Comparison of ENCODE assay signal across 8 cellular contexts in genomic region chr3:13016083-13016725, GRCh38. TPM values are rescaled to one million over a fixed set of nuclear protein-coding genes. Genes with fewer than 3 reads are reported as not detected.
DNase-seq lines count a peak whose midpoint lies in the region; ATAC-seq and TF ChIP-seq lines count a peak whose summit lies in the region.

No MANE protein-coding gene starts in this region.

- intact Hi-C loops in esophagus squamous epithelium (cut with DNase I) (no loop called here), spleen (cut with DNase I; ENCODE audit: low total_unique reads) (no loop called here)

- no peaks in the 10 kb centered on the region for H3K36me3 ChIP-seq in esophagus squamous epithelium
- peaks cover 0 to 4% (median 0%) of the 10 kb centered on the region in 6 donors for H3K36me3 ChIP-seq in spleen

- peak overlapping the region; percentile 86 to 96 (median 92) for H3K4me3 Mint-ChIP-seq in IgD-negative memory B cell

- H3K27me3 ChIP-seq in esophagus squamous epithelium (peaks cover 0 to 28% (median 0%) of the 10 kb centered on the region in 4 donors), spleen (replicated peaks in 1 of 7) (no peaks in the 10 kb centered on the region)

- H3K4me1 ChIP-seq in esophagus squamous epithelium, result peaks cover 24 to 66% (median 43%) of the 10 kb centered on the region in 3 donors
- H3K4me1 ChIP-seq in spleen, result peaks cover 70 to 97% (median 91%) of the 10 kb centered on the region in 6 donors

- no peak for TF ChIP-seq CTCF in esophagus squamous epithelium (IDR thresholded peaks at IDR 0.05)
- TF ChIP-seq CTCF in spleen (IDR thresholded peaks at IDR 0.05 in 8 of 11, conservative IDR thresholded peaks at IDR 0.05 in 3 of 11), result peak in 1 of 11 experiments; percentile 12

- H3K9me3 ChIP-seq in esophagus squamous epithelium (no peaks in the 10 kb centered on the region), spleen (no peaks in the 10 kb centered on the region)

- peak overlapping the region; percentile 77 to 92 (median 82) for H3K27ac ChIP-seq in esophagus squamous epithelium
- peak overlapping the region; percentile 83 to 99 (median 97) for H3K27ac ChIP-seq in spleen

- peak; percentile 31 for ATAC-seq in GM19467 (IDR thresholded peaks at IDR 0.05; ENCODE audit: unreplicated experiment)
- ATAC-seq in GM18861 (IDR thresholded peaks at IDR 0.05; ENCODE audit: unreplicated experiment), result no peak

- peaks cover 49 to 60% (median 57%) of the 10 kb centered on the region in 3 donors for H3K4me1 Mint-ChIP-seq in IgD-negative memory B cell

- peak; percentile 6 for DNase-seq in DMS 273 treated with DMSO at 0.1 percent for 48 hours (lab: John Stamatoyannopoulos, UW)
- DNase-seq in activated CD4-positive, CD25-positive, alpha-beta regulatory T cell treated with anti-CD3 and anti-CD28 coated beads, Interleukin-2, amount 50 U/mL, for 16 hours (ENCODE audit: low read depth, low spot score), result peak; percentile 16
- no peak for DNase-seq in esophagus squamous epithelium (lab: John Stamatoyannopoulos, UW)
- DNase-seq in spleen, result peak; percentile 93
- no peak for DNase-seq in OCI-M1 (lab: John Stamatoyannopoulos, UW)

- H3K4me3 ChIP-seq in esophagus squamous epithelium (peak overlapping the region in 3 of 4 donors; percentile 3 to 54 (median 35)), spleen (peak overlapping the region in 7 of 8 donors; percentile 28 to 69 (median 38))

- TF ChIP-seq POLR2A in esophagus squamous epithelium (IDR thresholded peaks at IDR 0.05) (peak in 1 of 4 donors; percentile 49), spleen (IDR thresholded peaks at IDR 0.05) (peak in 2 of 3 donors; percentile 38 to 42)

- H3K27me3 Mint-ChIP-seq in IgD-negative memory B cell, result no peaks in the 10 kb centered on the region

- WGBS in esophagus squamous epithelium, 2 donors, result 36 to 44% methylated on average over 14 to 18 of the region's 18 CpGs
- WGBS in spleen, 5 donors, result 3 to 5% (median 4%) methylated on average over 16 to 18 of the region's 18 CpGs

- H3K36me3 Mint-ChIP-seq in IgD-negative memory B cell, result peaks cover 6% of the 10 kb centered on the region

- peak overlapping the region; percentile 96 to 99 (median 98) for H3K27ac Mint-ChIP-seq in IgD-negative memory B cell

- no peaks in the 10 kb centered on the region for H3K9me3 Mint-ChIP-seq in IgD-negative memory B cell

RNA-seq across cellular contexts. Expression of gene IQSEC1, which starts 57.0 kb away (rescaled TPM):
- polyA plus RNA-seq in IgD-negative memory B cell, result 52.5 TPM
- total RNA-seq in esophagus squamous epithelium, result 10 to 100 TPM in 2 of 4 donors, 1 to 10 TPM in 2; 7.3 to 27.1 (median 10.7) TPM
- 100 to 1,000 TPM; 107 to 170 (median 123) TPM for total RNA-seq in spleen
- polyA plus RNA-seq in spleen, result 10 to 100 TPM; 23.0 to 39.1 (median 38.7) TPM

Comparison
In these comparisons a context has a peak if more than half of its experiments do, and no peak if none do; other contexts are left out.
1. DNase-seq: peak in DMS 273 treated with DMSO at 0.1 percent for 48 hours (single experiment), activated CD4-positive, CD25-positive, alpha-beta regulatory T cell treated with anti-CD3 and anti-CD28 coated beads, Interleukin-2, amount 50 U/mL, for 16 hours (single experiment) and spleen (single experiment); none in esophagus squamous epithelium (single experiment) and OCI-M1 (single experiment).